In the genomic region with DNA sequence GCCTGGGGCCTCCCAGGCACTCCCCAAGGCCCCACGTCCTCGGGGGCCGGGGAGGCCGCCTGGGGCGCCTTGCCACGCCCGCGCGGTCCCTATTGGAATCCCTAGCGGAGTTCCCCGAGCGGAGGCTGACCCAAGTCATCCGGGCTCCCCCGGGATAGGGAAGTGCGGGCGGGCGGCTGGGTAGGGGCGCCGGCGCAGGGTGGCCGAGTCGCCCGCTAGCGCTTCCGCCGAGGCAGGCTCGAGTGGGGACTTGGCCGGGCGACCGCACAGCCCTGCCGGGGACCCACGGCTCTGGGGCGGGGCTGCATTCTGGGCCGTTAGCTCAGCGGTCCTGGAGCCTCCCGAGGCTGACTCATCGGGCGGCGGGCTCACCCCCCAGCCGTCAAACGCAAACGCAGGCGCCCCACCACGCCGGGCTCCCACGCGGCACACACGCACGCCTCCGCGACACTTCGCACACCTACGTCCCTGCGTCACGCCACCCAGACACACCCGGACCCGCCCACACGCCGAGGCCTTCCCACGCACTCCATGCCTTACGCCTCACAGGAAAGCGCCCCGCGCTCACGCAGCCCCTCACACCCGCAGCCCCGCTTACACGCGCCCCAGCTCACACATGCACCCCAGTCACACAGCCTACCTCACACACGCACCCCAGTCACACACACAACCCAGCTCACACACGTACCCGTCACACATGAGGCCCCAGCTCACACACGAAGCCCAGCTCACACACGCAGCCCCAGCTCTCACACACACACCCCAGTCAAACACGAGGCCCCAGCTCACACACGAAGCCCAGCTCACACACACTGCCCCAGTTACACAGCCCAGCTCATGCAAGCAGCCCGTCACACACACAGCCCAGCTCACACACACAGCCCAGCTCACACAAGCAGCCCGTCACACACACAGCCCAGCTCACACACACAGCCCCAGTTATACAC, we compare ENCODE assay signal across 9 cellular contexts. TPM values are rescaled to one million over a fixed set of nuclear protein-coding genes. Genes with fewer than 3 reads are reported as not detected.
A peak's percentile ranks its signal among the peaks of the same experiment; 100 is the strongest.
DNase-seq lines count a peak whose midpoint lies in the region; ATAC-seq, FAIRE-seq and TF ChIP-seq lines count a peak whose summit lies in the region.
"Had no signal": no experiment of that assay in that cellular context is flagged by ENCODE, and none has a peak within 500 bp of the region (broad histone marks: within the 10 kb centered on the region; RNA-seq: fewer than 3 reads in every experiment).

No MANE protein-coding gene starts in this region.

- H3K27ac ChIP-seq in pancreas (peak overlapping the region; percentile 65 to 78 (median 72)), thyroid gland (peak overlapping the region; percentile 66 to 94 (median 87))

- no peaks in the 10 kb centered on the region for H3K36me3 Mint-ChIP-seq in activated naive CD4-positive, alpha-beta T cell treated with anti-CD3 and anti-CD28 coated beads, Interleukin-2, amount 50 U/mL, for 72 hours

- no peaks in the 10 kb centered on the region for H3K36me3 ChIP-seq in pancreas
- H3K36me3 ChIP-seq in thyroid gland, result no peaks in the 10 kb centered on the region

- 23 to 25% methylated on average over 59 to 78 of the region's 78 CpGs for WGBS in pancreas, 2 donors
- 25 to 38% methylated on average over 42 to 53 of the region's 78 CpGs for WGBS in thyroid gland, 2 donors

- peak in 1 of 2 donors; percentile 11 for TF ChIP-seq POLR2A in thyroid gland (IDR thresholded peaks at IDR 0.05)

- peak overlapping the region in 1 of 2 donors; percentile 4 for H3K27ac Mint-ChIP-seq in activated naive CD4-positive, alpha-beta T cell treated with anti-CD3 and anti-CD28 coated beads, Interleukin-2, amount 50 U/mL, for 72 hours

- FAIRE-seq in pancreas (lab: Jason Lieb, UNC), result no peak
- FAIRE-seq: islet of Langerhans had no signal

- peak; percentile 72 for ATAC-seq in SK-N-SH treated with all-trans-retinoic acid at 6 μM for 48 hours
- ATAC-seq in activated naive CD4-positive, alpha-beta T cell treated with anti-CD3 and anti-CD28 coated beads, Interleukin-2, amount 50 U/mL, for 72 hours, result peak; percentile 64 to 68
- ATAC-seq in Right ventricle myocardium superior (ENCODE audit: poor library complexity), result peak; percentile 47
- peak; percentile 36 to 51 (median 44) for ATAC-seq in pancreas
- no peak for ATAC-seq in GM21526 (IDR thresholded peaks at IDR 0.05; ENCODE audit: low FRiP score, unreplicated experiment)

- H3K4me1 ChIP-seq in pancreas (peaks cover 0 to 11% (median 0%) of the 10 kb centered on the region in 3 donors), thyroid gland (peaks cover 14 to 57% of the 10 kb centered on the region in 2 donors)

- H3K27me3 ChIP-seq in pancreas (no peaks in the 10 kb centered on the region), thyroid gland (no peaks in the 10 kb centered on the region)

- H3K9me3 Mint-ChIP-seq in activated naive CD4-positive, alpha-beta T cell treated with anti-CD3 and anti-CD28 coated beads, Interleukin-2, amount 50 U/mL, for 72 hours, result no peaks in the 10 kb centered on the region

- no peak for TF ChIP-seq CTCF in pancreas (IDR thresholded peaks at IDR 0.05)
- TF ChIP-seq CTCF in thyroid gland (IDR thresholded peaks at IDR 0.05), result no peak

- intact Hi-C loops in Right ventricle myocardium superior (cut with DNase I), result no loop called here
- intact Hi-C loops in pancreas (cut with DNase I), result no loop called here
- intact Hi-C loops in thyroid gland (cut with DNase I), result loop anchor here (5.0 kb wide), 1 partner anchor 49 kb away; no protein-coding TSS in a partner anchor

- H3K9me3 ChIP-seq in pancreas (no peaks in the 10 kb centered on the region), thyroid gland (no peaks in the 10 kb centered on the region)

- DNase-seq in GOT3 (lab: John Stamatoyannopoulos, UW), result peak; percentile 29
- peak; percentile 58 to 77 for DNase-seq in activated naive CD4-positive, alpha-beta T cell treated with anti-CD3 and anti-CD28 coated beads, Interleukin-2, amount 50 U/mL, for 72 hours (ENCODE audit: low spot score in 2 of 2)
- peak; percentile 86 for DNase-seq in Right ventricle myocardium superior
- DNase-seq in pancreas, result peak in 4 of 6 donors; percentile 57 to 84 (median 69)
- peak; percentile 51 to 59 for DNase-seq in thyroid gland
- DNase-seq in NCI-H1694 (lab: John Stamatoyannopoulos, UW), result no peak

- H3K4me3 ChIP-seq in pancreas (peak overlapping the region; percentile 38 to 79 (median 60)), thyroid gland (replicated peaks in 1 of 3) (peak overlapping the region; percentile 40 to 75 (median 63))

TF ChIP-seq in SK-N-SH treated with all-trans-retinoic acid at 6 μM for 48 hours, 23 proteins besides CTCF, POLR2A, EP300 and RAD21:
- TF ChIP-seq PPARA (CRISPR knock-in tag; IDR thresholded peaks at IDR 0.05; ENCODE audit: borderline replicate concordance) (no peak), OSR1 (CRISPR knock-in tag; IDR thresholded peaks at IDR 0.05) (no peak), ZFP3 (CRISPR knock-in tag; IDR thresholded peaks at IDR 0.05) (no peak), ZNF70 (CRISPR knock-in tag; IDR thresholded peaks at IDR 0.05) (no peak), ESRRG (CRISPR knock-in tag; IDR thresholded peaks at IDR 0.05) (no peak), ZNF8 (CRISPR knock-in tag; IDR thresholded peaks at IDR 0.05) (no peak), TCF4 (CRISPR knock-in tag; IDR thresholded peaks at IDR 0.05; ENCODE audit: borderline replicate concordance) (no peak)
- TF ChIP-seq, protein P1, sequence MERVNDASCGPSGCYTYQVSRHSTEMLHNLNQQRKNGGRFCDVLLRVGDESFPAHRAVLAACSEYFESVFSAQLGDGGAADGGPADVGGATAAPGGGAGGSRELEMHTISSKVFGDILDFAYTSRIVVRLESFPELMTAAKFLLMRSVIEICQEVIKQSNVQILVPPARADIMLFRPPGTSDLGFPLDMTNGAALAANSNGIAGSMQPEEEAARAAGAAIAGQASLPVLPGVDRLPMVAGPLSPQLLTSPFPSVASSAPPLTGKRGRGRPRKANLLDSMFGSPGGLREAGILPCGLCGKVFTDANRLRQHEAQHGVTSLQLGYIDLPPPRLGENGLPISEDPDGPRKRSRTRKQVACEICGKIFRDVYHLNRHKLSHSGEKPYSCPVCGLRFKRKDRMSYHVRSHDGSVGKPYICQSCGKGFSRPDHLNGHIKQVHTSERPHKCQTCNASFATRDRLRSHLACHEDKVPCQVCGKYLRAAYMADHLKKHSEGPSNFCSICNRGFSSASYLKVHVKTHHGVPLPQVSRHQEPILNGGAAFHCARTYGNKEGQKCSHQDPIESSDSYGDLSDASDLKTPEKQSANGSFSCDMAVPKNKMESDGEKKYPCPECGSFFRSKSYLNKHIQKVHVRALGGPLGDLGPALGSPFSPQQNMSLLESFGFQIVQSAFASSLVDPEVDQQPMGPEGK (CRISPR knock-in tag; IDR thresholded peaks at IDR 0.05; ENCODE audit: borderline replicate concordance), result no peak
- TF ChIP-seq, protein P2, sequence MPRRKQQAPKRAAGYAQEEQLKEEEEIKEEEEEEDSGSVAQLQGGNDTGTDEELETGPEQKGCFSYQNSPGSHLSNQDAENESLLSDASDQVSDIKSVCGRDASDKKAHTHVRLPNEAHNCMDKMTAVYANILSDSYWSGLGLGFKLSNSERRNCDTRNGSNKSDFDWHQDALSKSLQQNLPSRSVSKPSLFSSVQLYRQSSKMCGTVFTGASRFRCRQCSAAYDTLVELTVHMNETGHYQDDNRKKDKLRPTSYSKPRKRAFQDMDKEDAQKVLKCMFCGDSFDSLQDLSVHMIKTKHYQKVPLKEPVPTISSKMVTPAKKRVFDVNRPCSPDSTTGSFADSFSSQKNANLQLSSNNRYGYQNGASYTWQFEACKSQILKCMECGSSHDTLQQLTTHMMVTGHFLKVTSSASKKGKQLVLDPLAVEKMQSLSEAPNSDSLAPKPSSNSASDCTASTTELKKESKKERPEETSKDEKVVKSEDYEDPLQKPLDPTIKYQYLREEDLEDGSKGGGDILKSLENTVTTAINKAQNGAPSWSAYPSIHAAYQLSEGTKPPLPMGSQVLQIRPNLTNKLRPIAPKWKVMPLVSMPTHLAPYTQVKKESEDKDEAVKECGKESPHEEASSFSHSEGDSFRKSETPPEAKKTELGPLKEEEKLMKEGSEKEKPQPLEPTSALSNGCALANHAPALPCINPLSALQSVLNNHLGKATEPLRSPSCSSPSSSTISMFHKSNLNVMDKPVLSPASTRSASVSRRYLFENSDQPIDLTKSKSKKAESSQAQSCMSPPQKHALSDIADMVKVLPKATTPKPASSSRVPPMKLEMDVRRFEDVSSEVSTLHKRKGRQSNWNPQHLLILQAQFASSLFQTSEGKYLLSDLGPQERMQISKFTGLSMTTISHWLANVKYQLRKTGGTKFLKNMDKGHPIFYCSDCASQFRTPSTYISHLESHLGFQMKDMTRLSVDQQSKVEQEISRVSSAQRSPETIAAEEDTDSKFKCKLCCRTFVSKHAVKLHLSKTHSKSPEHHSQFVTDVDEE (CRISPR knock-in tag; IDR thresholded peaks at IDR 0.05), result no peak
- TF ChIP-seq, protein P3, sequence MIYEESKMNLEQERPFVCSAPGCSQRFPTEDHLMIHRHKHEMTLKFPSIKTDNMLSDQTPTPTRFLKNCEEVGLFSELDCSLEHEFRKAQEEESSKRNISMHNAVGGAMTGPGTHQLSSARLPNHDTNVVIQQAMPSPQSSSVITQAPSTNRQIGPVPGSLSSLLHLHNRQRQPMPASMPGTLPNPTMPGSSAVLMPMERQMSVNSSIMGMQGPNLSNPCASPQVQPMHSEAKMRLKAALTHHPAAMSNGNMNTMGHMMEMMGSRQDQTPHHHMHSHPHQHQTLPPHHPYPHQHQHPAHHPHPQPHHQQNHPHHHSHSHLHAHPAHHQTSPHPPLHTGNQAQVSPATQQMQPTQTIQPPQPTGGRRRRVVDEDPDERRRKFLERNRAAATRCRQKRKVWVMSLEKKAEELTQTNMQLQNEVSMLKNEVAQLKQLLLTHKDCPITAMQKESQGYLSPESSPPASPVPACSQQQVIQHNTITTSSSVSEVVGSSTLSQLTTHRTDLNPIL (CRISPR knock-in tag; IDR thresholded peaks at IDR 0.05; ENCODE audit: low read depth), result no peak

RNA-seq across cellular contexts. Expression of a gene that starts 1.1 kb away (rescaled TPM):
- 1 to 10 TPM; 5.1 to 5.7 TPM for total RNA-seq in activated naive CD4-positive, alpha-beta T cell treated with anti-CD3 and anti-CD28 coated beads, Interleukin-2, amount 50 U/mL, for 72 hours
- 102 TPM for total RNA-seq in Right ventricle myocardium superior
- 10 to 100 TPM; 29.3 to 66.6 (median 41.0) TPM for total RNA-seq in pancreas
- 100 to 1,000 TPM; 152 to 153 TPM for polyA plus RNA-seq in pancreas
- total RNA-seq in thyroid gland, result 100 to 1,000 TPM in 3 of 4 donors, 10 to 100 TPM in 1; 73.2 to 158 (median 120) TPM

RNA-seq across cellular contexts. Expression of a gene that starts 36.3 kb away (rescaled TPM):
- 100 to 1,000 TPM; 134 to 180 TPM for total RNA-seq in activated naive CD4-positive, alpha-beta T cell treated with anti-CD3 and anti-CD28 coated beads, Interleukin-2, amount 50 U/mL, for 72 hours
- total RNA-seq in Right ventricle myocardium superior (80.7 TPM), pancreas (100 to 1,000 TPM in 1 of 6 donors, 10 to 100 TPM in 5; 77.0 to 105 (median 92.6) TPM), thyroid gland (100 to 1,000 TPM; 103 to 157 (median 112) TPM)
- 10 to 100 TPM; 39.8 to 67.3 TPM for polyA plus RNA-seq in pancreas

RNA-seq across cellular contexts. Expression of a gene that starts 42.8 kb away (rescaled TPM):
- total RNA-seq in activated naive CD4-positive, alpha-beta T cell treated with anti-CD3 and anti-CD28 coated beads, Interleukin-2, amount 50 U/mL, for 72 hours, result 10 to 100 TPM in 1 of 2 donors, 1 to 10 TPM in 1; 8.1 to 14.4 TPM
- total RNA-seq in Right ventricle myocardium superior (23.2 TPM), pancreas (10 to 100 TPM in 3 of 6 donors, 1 to 10 TPM in 3; 5.7 to 12.4 (median 9.8) TPM), thyroid gland (10 to 100 TPM; 35.5 to 91.1 (median 55.5) TPM)
- polyA plus RNA-seq in pancreas, result 10 to 100 TPM; 14.4 to 28.2 TPM

Comparison
In these comparisons a context has a peak if more than half of its experiments do, and no peak if none do; other contexts are left out.
1. RNA of a gene that starts 1.1 kb away (total RNA-seq): 73.2 to 158 TPM in thyroid gland, 102 TPM in Right ventricle myocardium superior (single experiment) and 29.3 to 66.6 TPM in pancreas; 5.1 to 5.7 TPM in activated naive CD4-positive, alpha-beta T cell treated with anti-CD3 and anti-CD28 coated beads, Interleukin-2, amount 50 U/mL, for 72 hours; every median in the first group is over 4 times any median in the second.